In genomic region chr3:123559040-123559861, GRCh38 we compare ENCODE assay signal across 8 cellular contexts. TPM values are rescaled to one million over a fixed set of nuclear protein-coding genes. Genes with fewer than 3 reads are reported as not detected.
DNase-seq lines count a peak whose midpoint lies in the region; ATAC-seq, FAIRE-seq and TF ChIP-seq lines count a peak whose summit lies in the region.

No MANE protein-coding gene starts in this region.

- FAIRE-seq in D721Med (lab: Jason Lieb, UNC) (peak; percentile 25), HTR-8/SVneo (lab: Jason Lieb, UNC) (no peak)

- H3K27ac ChIP-seq in OCI-LY1 (ENCODE audit: low read depth, low read length, poor library complexity, severe bottlenecking) (no peak overlapping the region), cingulate gyrus (ENCODE audit: low read depth, low read length) (peak overlapping the region; percentile 2), lower lobe of right lung (no peak overlapping the region), aorta (ENCODE audit: low read depth in 1 of 2, low read length in 2 of 2) (no peak overlapping the region)

- 31% methylated on average over 12 of the region's 12 CpGs for WGBS in aorta, 2 donors

- H3F3A ChIP-seq in OCI-LY1 (ENCODE audit: insufficient read depth, low read length): no peaks in the 10 kb centered on the region

- TF ChIP-seq CTCF in D721Med (IDR thresholded peaks at IDR 0.05; ENCODE audit: insufficient read depth, missing control alignments): peak; percentile 74
- peak; percentile 78 for TF ChIP-seq CTCF in OCI-LY1 (IDR thresholded peaks at IDR 0.05; ENCODE audit: low read length)
- peak; percentile 80 for TF ChIP-seq CTCF in lower lobe of right lung (IDR thresholded peaks at IDR 0.05)

- H3K9me3 ChIP-seq in OCI-LY1 (ENCODE audit: low read length): peaks cover 4% of the 10 kb centered on the region; the same call in 1 of the 2 replicates
- H3K9me3 ChIP-seq in lower lobe of right lung: no peaks in the 10 kb centered on the region
- no peaks in the 10 kb centered on the region for H3K9me3 ChIP-seq in aorta (ENCODE audit: control insufficient read depth, low read length)

- H3K9ac ChIP-seq in OCI-LY1 (ENCODE audit: low read length): no peak overlapping the region

- H3K9me2 ChIP-seq in OCI-LY1 (ENCODE audit: low read depth, low read length): no peaks in the 10 kb centered on the region

- H3K36me3 ChIP-seq in OCI-LY1 (ENCODE audit: insufficient read depth, low read length) (no peaks in the 10 kb centered on the region), lower lobe of right lung (peaks cover 6% of the 10 kb centered on the region), aorta (ENCODE audit: control insufficient read depth in 1 of 2, insufficient read depth in 2 of 2, low read length in 1 of 2) (no peaks in the 10 kb centered on the region)

- H3K4me3 ChIP-seq in OCI-LY1 (ENCODE audit: low read depth, low read length, poor library complexity, severe bottlenecking): no peak overlapping the region
- no peak overlapping the region for H3K4me3 ChIP-seq in lower lobe of right lung
- no peak overlapping the region for H3K4me3 ChIP-seq in aorta (ENCODE audit: low read length in 2 of 2)

- no peak overlapping the region for H2AFZ ChIP-seq in OCI-LY1 (ENCODE audit: low read length)

- peak in 1 of 2 donors; percentile 40 for ATAC-seq in lower lobe of right lung
- ATAC-seq in aorta (ENCODE audit: low FRiP score): peak; percentile 68
- ATAC-seq in GM21447 (IDR thresholded peaks at IDR 0.05; ENCODE audit: unreplicated experiment): no peak

- H3K27me3 ChIP-seq in OCI-LY1 (ENCODE audit: insufficient read depth, low read length): no peaks in the 10 kb centered on the region
- no peaks in the 10 kb centered on the region for H3K27me3 ChIP-seq in lower lobe of right lung (ENCODE audit: low read depth)
- no peaks in the 10 kb centered on the region for H3K27me3 ChIP-seq in aorta (ENCODE audit: control insufficient read depth in 1 of 2, insufficient read depth in 2 of 2, low read length in 1 of 2)

- DNase-seq in D721Med (ENCODE audit: insufficient read length, low spot score): no peak
- DNase-seq in HTR-8/SVneo (ENCODE audit: insufficient read length, low spot score): peak; percentile 39
- no peak for DNase-seq in lower lobe of right lung
- DNase-seq in aorta: no peak
- no peak for DNase-seq in ureter (ENCODE audit: low spot score)

- no peak overlapping the region for H3K4me2 ChIP-seq in OCI-LY1 (ENCODE audit: low read length)

- H3K4me1 ChIP-seq in OCI-LY1 (ENCODE audit: insufficient read depth, low read length, severe bottlenecking) (no peaks in the 10 kb centered on the region), lower lobe of right lung (peaks cover 9% of the 10 kb centered on the region), aorta (ENCODE audit: control insufficient read depth in 1 of 2, insufficient read depth in 2 of 2, low read length in 2 of 2) (no peaks in the 10 kb centered on the region)

- H3K79me2 ChIP-seq in OCI-LY1 (ENCODE audit: insufficient read depth, low read length): no peaks in the 10 kb centered on the region

- intact Hi-C loops in lower lobe of right lung (cut with DNase I) (no loop called here), aorta (cut with DNase I) (loop anchor here in 1 of 2 donors (2.0 to 10.0 kb wide), 3 partner anchors 72 to 614 kb away; no protein-coding TSS in a partner anchor)

- H4K20me1 ChIP-seq in OCI-LY1 (ENCODE audit: insufficient read depth, low read length): no peaks in the 10 kb centered on the region

RNA-seq across cellular contexts. Expression of gene HACD2, which starts 25.6 kb away (rescaled TPM):
- total RNA-seq in lower lobe of right lung (42.8 TPM), aorta (10 to 100 TPM; 16.0 to 17.2 TPM), ureter (20.6 TPM)
- 1 to 10 TPM; 8.8 to 9.7 TPM for polyA plus RNA-seq in aorta
